In genomic region chr17:29241015-29241963, GRCh38 we compare ENCODE assay signal across 10 cellular contexts. TPM values are rescaled to one million over a fixed set of nuclear protein-coding genes. Genes with fewer than 3 reads are reported as not detected.
DNase-seq lines count a peak whose midpoint lies in the region; ATAC-seq and TF ChIP-seq lines count a peak whose summit lies in the region.
"Had no signal": no experiment of that assay in that cellular context is flagged by ENCODE, and none has a peak within 500 bp of the region (broad histone marks: within the 10 kb centered on the region; RNA-seq: fewer than 3 reads in every experiment).

No MANE protein-coding gene starts in this region.

- no peaks in the 10 kb centered on the region for H3K79me2 ChIP-seq in OCI-LY1 (ENCODE audit: insufficient read depth, low read length)

- no peak overlapping the region for H2AFZ ChIP-seq in OCI-LY1 (ENCODE audit: low read length)

- no peak overlapping the region for H3K9ac ChIP-seq in OCI-LY1 (ENCODE audit: low read length)

- H3F3A ChIP-seq in OCI-LY1 (ENCODE audit: insufficient read depth, low read length) = no peaks in the 10 kb centered on the region

- TF ChIP-seq CTCF in OCI-LY1 (IDR thresholded peaks at IDR 0.05; ENCODE audit: low read length) = peak; percentile 19; the same call in 1 of the 2 replicates

- DNase-seq in NK-92 treated with Interleukin-12 subunit alpha and Interleukin-12 subunit beta, amount 100 ng/mL, for 24 hours (lab: John Stamatoyannopoulos, UW) = peak; percentile 44
- DNase-seq in NK-92 (lab: John Stamatoyannopoulos, UW; ENCODE audit: unreplicated experiment) = no peak
- peak; percentile 89 for DNase-seq in dermis blood vessel endothelial cell
- peak; percentile 14 for DNase-seq in mucosa of gallbladder (ENCODE audit: low spot score)
- DNase-seq in NCI-H1105 treated with DMSO at 0.1 percent for 48 hours (lab: John Stamatoyannopoulos, UW) = no peak

- H3K4me2 ChIP-seq in OCI-LY1 (ENCODE audit: low read length) = no peak overlapping the region

- H3K4me1 ChIP-seq in OCI-LY1 (ENCODE audit: insufficient read depth, low read length, severe bottlenecking) = no peaks in the 10 kb centered on the region

- no peak overlapping the region for H3K27ac ChIP-seq in OCI-LY1 (ENCODE audit: low read depth, low read length, poor library complexity, severe bottlenecking)

- ATAC-seq in GM18909 (IDR thresholded peaks at IDR 0.05; ENCODE audit: poor library complexity, unreplicated experiment) = no peak
- no peak for ATAC-seq in GM21786 (IDR thresholded peaks at IDR 0.05; ENCODE audit: unreplicated experiment)

- no peaks in the 10 kb centered on the region for H3K9me3 ChIP-seq in OCI-LY1 (ENCODE audit: low read length)

- H3K9me2 ChIP-seq in OCI-LY1 (ENCODE audit: low read depth, low read length) = no peaks in the 10 kb centered on the region

- no peaks in the 10 kb centered on the region for H3K36me3 ChIP-seq in OCI-LY1 (ENCODE audit: insufficient read depth, low read length)

- no peaks in the 10 kb centered on the region for H3K27me3 ChIP-seq in OCI-LY1 (ENCODE audit: insufficient read depth, low read length)

- no peak overlapping the region for H3K4me3 ChIP-seq in OCI-LY1 (ENCODE audit: low read depth, low read length, poor library complexity, severe bottlenecking)

- H4K20me1 ChIP-seq in OCI-LY1 (ENCODE audit: insufficient read depth, low read length) = no peaks in the 10 kb centered on the region

RNA-seq across cellular contexts. Expression of gene CRYBA1, which starts 5.4 kb away (rescaled TPM):
- total RNA-seq in dermis blood vessel endothelial cell (not detected in 2 replicates), mucosa of gallbladder (not detected)
- total RNA-seq: activated CD8-positive, alpha-beta memory T cell treated with anti-CD3 and anti-CD28 coated beads for 36 hours; CD4-positive, CD25-positive, alpha-beta regulatory T cell had no signal

RNA-seq across cellular contexts. Expression of gene NUFIP2, which starts 52.7 kb away (rescaled TPM):
- total RNA-seq in dermis blood vessel endothelial cell (38.5 and 43.7 TPM in 2 replicates), mucosa of gallbladder (39.9 TPM)

Comparison
In these comparisons a context has a peak if more than half of its experiments do, and no peak if none do; other contexts are left out.
1. DNase-seq: peak in NK-92 treated with Interleukin-12 subunit alpha and Interleukin-12 subunit beta, amount 100 ng/mL, for 24 hours (single experiment), dermis blood vessel endothelial cell (single experiment) and mucosa of gallbladder (single experiment); none in NK-92 (single experiment) and NCI-H1105 treated with DMSO at 0.1 percent for 48 hours (single experiment).